Comparison of ENCODE assay signal across 8 cellular contexts in genomic region chr2:133421516-133422324, GRCh38.
DNase-seq lines count a peak whose midpoint lies in the region; ATAC-seq and TF ChIP-seq lines count a peak whose summit lies in the region.

No MANE protein-coding gene starts in this region.

- no peaks in the 10 kb centered on the region for H3K36me3 Mint-ChIP-seq in activated CD4-positive, alpha-beta T cell treated with anti-CD3 and anti-CD28 coated beads, Interleukin-2, amount 10 ng/mL, durations not matched to agents 7 days and 5 days (ENCODE audit: low read depth)

- H3K4me1 ChIP-seq in cardiac muscle cell (ENCODE audit: low read depth) = no peaks in the 10 kb centered on the region

- TF ChIP-seq CTCF in cardiac muscle cell (IDR thresholded peaks at IDR 0.05; ENCODE audit: low read depth, low read length) (no peak), brain microvascular endothelial cell (IDR thresholded peaks at IDR 0.05; ENCODE audit: low read depth, low read length, missing control alignments) (no peak)

- in situ Hi-C loops in brain microvascular endothelial cell (cut with HindIII; ENCODE audit: low pct_ligation_motif_present, low sequenced_read_pairs) = no loop called here

- H3K4me3 ChIP-seq in cardiac muscle cell (no peak overlapping the region), brain microvascular endothelial cell (ENCODE audit: low read depth, low read length) (no peak overlapping the region)

- DNase-seq in DMS53 treated with DMSO at 0.1 percent for 48 hours (lab: John Stamatoyannopoulos, UW; ENCODE audit: unreplicated experiment) (peak; percentile 43), NCI-H1092 treated with DMSO at 0.1 percent for 48 hours (lab: John Stamatoyannopoulos, UW) (peak; percentile 78), cardiac muscle cell (ENCODE audit: low read depth in 1 of 2, low spot score in 1 of 2) (peak; percentile 9 to 18), brain microvascular endothelial cell (no peak), CD1c-positive myeloid dendritic cell (ENCODE audit: extremely low spot score) (no peak)
- DNase-seq in stimulated activated CD4-positive, alpha-beta T cell treated with anti-CD3 and anti-CD28 coated beads, Interleukin-2, amount 100 ng/mL, for 48 hours = no peak
- DNase-seq in activated CD4-positive, alpha-beta T cell treated with anti-CD3 and anti-CD28 coated beads, Interleukin-2, amount 10 ng/mL, durations not matched to agents 7 days and 5 days = no peak

- H3K4me3 Mint-ChIP-seq in activated CD4-positive, alpha-beta T cell treated with anti-CD3 and anti-CD28 coated beads, Interleukin-2, amount 10 ng/mL, durations not matched to agents 7 days and 5 days = no peak overlapping the region

- H3K27ac ChIP-seq in cardiac muscle cell (no peak overlapping the region), brain microvascular endothelial cell (no peak overlapping the region)

- POLR2A ChIA-PET in activated CD4-positive, alpha-beta T cell treated with anti-CD3 and anti-CD28 coated beads, Interleukin-2, amount 10 ng/mL, durations not matched to agents 7 days and 5 days (lab: Charles Lee) = no interaction called here

- H3K9me3 ChIP-seq in cardiac muscle cell (ENCODE audit: low read depth) = no peaks in the 10 kb centered on the region

- H3K36me3 ChIP-seq in cardiac muscle cell (no peaks in the 10 kb centered on the region), brain microvascular endothelial cell (replicated peaks) (no peaks in the 10 kb centered on the region)

- no peak overlapping the region for H3K27ac Mint-ChIP-seq in activated CD4-positive, alpha-beta T cell treated with anti-CD3 and anti-CD28 coated beads, Interleukin-2, amount 10 ng/mL, durations not matched to agents 7 days and 5 days

- no peaks in the 10 kb centered on the region for H3K27me3 ChIP-seq in cardiac muscle cell
- H3K27me3 ChIP-seq in brain microvascular endothelial cell (replicated peaks) = no peaks in the 10 kb centered on the region

- CTCF ChIA-PET in activated CD4-positive, alpha-beta T cell treated with anti-CD3 and anti-CD28 coated beads, Interleukin-2, amount 10 ng/mL, durations not matched to agents 7 days and 5 days (lab: Charles Lee) = no interaction called here

- no peaks in the 10 kb centered on the region for H3K4me1 Mint-ChIP-seq in activated CD4-positive, alpha-beta T cell treated with anti-CD3 and anti-CD28 coated beads, Interleukin-2, amount 10 ng/mL, durations not matched to agents 7 days and 5 days

- no peaks in the 10 kb centered on the region for H3K27me3 Mint-ChIP-seq in activated CD4-positive, alpha-beta T cell treated with anti-CD3 and anti-CD28 coated beads, Interleukin-2, amount 10 ng/mL, durations not matched to agents 7 days and 5 days

- ATAC-seq in GM21825 (IDR thresholded peaks at IDR 0.05; ENCODE audit: unreplicated experiment) = peak; percentile 95

- no peaks in the 10 kb centered on the region for H3K9me3 Mint-ChIP-seq in activated CD4-positive, alpha-beta T cell treated with anti-CD3 and anti-CD28 coated beads, Interleukin-2, amount 10 ng/mL, durations not matched to agents 7 days and 5 days

Comparison
In these comparisons a context has a peak if more than half of its experiments do, and no peak if none do; other contexts are left out.
1. DNase-seq: peak in DMS53 treated with DMSO at 0.1 percent for 48 hours (single experiment), NCI-H1092 treated with DMSO at 0.1 percent for 48 hours (single experiment) and cardiac muscle cell (2 of 2); none in stimulated activated CD4-positive, alpha-beta T cell treated with anti-CD3 and anti-CD28 coated beads, Interleukin-2, amount 100 ng/mL, for 48 hours (0 of 2), brain microvascular endothelial cell (single experiment), CD1c-positive myeloid dendritic cell (single experiment) and activated CD4-positive, alpha-beta T cell treated with anti-CD3 and anti-CD28 coated beads, Interleukin-2, amount 10 ng/mL, durations not matched to agents 7 days and 5 days (single experiment).